Comparison of ENCODE assay signal across 9 cellular contexts in the genomic region with DNA sequence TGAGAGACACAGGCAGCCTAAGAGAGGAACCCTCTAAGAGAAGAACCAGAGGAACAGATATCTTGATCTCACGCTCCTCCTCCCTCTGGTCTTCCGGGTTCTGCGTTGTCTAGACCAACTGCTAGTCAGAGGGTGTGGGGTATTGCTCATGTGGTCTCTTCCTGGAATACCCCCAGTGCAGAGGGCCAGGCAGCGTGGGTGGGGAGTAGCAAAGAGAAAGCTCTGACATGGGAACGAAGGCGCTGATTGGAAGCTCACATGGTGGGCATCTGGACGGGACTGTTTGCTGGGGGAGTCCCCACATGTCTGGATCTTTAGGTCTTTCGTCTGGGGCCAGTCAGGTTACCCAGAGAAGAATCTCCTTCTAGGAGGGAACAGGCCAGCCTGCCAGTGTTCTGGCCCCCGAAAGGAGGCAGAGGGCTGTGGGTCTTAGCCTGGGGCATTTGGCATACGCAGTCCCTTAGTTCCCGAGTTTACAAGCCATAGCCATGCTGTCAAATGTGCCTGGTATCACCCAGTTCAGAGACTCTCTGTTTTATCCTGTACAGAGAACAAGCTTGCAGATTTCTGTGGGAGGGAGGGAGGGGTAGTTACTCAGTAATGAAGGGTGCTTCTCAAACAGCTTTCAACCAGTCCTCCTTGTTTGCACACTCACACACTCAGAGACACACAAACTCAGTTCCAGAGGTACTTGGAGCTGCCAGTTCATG. TPM values are rescaled to one million over a fixed set of nuclear protein-coding genes. Genes with fewer than 3 reads are reported as not detected.
A peak's percentile ranks its signal among the peaks of the same experiment; 100 is the strongest.
DNase-seq lines count a peak whose midpoint lies in the region; ATAC-seq, FAIRE-seq and TF ChIP-seq lines count a peak whose summit lies in the region.
"Had no signal": no experiment of that assay in that cellular context is flagged by ENCODE, and none has a peak within 500 bp of the region (broad histone marks: within the 10 kb centered on the region; RNA-seq: fewer than 3 reads in every experiment).

No MANE protein-coding gene starts in this region.

- H3K9me3 Mint-ChIP-seq in activated CD4-positive, alpha-beta T cell treated with anti-CD3 and anti-CD28 coated beads for 36 hours (ENCODE audit: low read depth): no peaks in the 10 kb centered on the region
- peaks cover 0 to 3% of the 10 kb centered on the region in 2 donors for H3K9me3 Mint-ChIP-seq in stimulated activated naive B cell treated with anti-CD40 and anti-IgM and Interleukin-4, amounts not matched to agents 10 μg/mL and 1 μg/mL and 100 μg/mL, for 72 hours
- no peaks in the 10 kb centered on the region for H3K9me3 Mint-ChIP-seq in endodermal cell

- intact Hi-C loops in activated CD4-positive, alpha-beta T cell treated with anti-CD3 and anti-CD28 coated beads for 36 hours (cut with DNase I, micrococcal nuclease): loop anchor here in 1 of 2 experiments (1.0 kb wide), 1 partner anchor 19 kb away; the partner anchor contains the start of gene IL6R
- intact Hi-C loops in kidney (cut with DNase I): no loop called here

- no peak for TF ChIP-seq CTCF in kidney (IDR thresholded peaks at IDR 0.05; ENCODE audit: borderline replicate concordance, extremely low read depth, insufficient read depth)
- TF ChIP-seq CTCF in endodermal cell (conservative IDR thresholded peaks at IDR 0.05): no peak

- H3K36me3 Mint-ChIP-seq in activated CD4-positive, alpha-beta T cell treated with anti-CD3 and anti-CD28 coated beads for 36 hours (ENCODE audit: low read depth): no peaks in the 10 kb centered on the region
- peaks cover 0 to 3% of the 10 kb centered on the region in 2 donors for H3K36me3 Mint-ChIP-seq in stimulated activated naive B cell treated with anti-CD40 and anti-IgM and Interleukin-4, amounts not matched to agents 10 μg/mL and 1 μg/mL and 100 μg/mL, for 72 hours
- H3K36me3 Mint-ChIP-seq in endodermal cell (ENCODE audit: low read depth): no peaks in the 10 kb centered on the region

- DNase-seq in AG20443 (ENCODE audit: low spot score) (peak; percentile 53), kidney (peak; percentile 29), NCI-H82 treated with DMSO at 0.1 percent for 48 hours (lab: John Stamatoyannopoulos, UW; ENCODE audit: unreplicated experiment) (no peak), endodermal cell (no peak), occipital lobe (lab: John Stamatoyannopoulos, UW) (no peak)
- DNase-seq in activated CD4-positive, alpha-beta T cell treated with anti-CD3 and anti-CD28 coated beads for 36 hours: peak; percentile 87
- peak; percentile 57 for DNase-seq in stimulated activated naive B cell treated with anti-CD40 and anti-IgM and Interleukin-4, amounts not matched to agents 10 μg/mL and 1 μg/mL and 100 μg/mL, for 72 hours

- H3K9me3 ChIP-seq in kidney (ENCODE audit: control insufficient read depth in 1 of 2, low read length in 2 of 2) (no peaks in the 10 kb centered on the region), endodermal cell (ENCODE audit: control insufficient read depth, low read length) (no peaks in the 10 kb centered on the region)
- H3K9me3 ChIP-seq: BLaER1 had no signal

- peak overlapping the region; percentile 55 for H3K4me3 Mint-ChIP-seq in activated CD4-positive, alpha-beta T cell treated with anti-CD3 and anti-CD28 coated beads for 36 hours
- peak overlapping the region in 1 of 2 donors; percentile 58 for H3K4me3 Mint-ChIP-seq in stimulated activated naive B cell treated with anti-CD40 and anti-IgM and Interleukin-4, amounts not matched to agents 10 μg/mL and 1 μg/mL and 100 μg/mL, for 72 hours
- H3K4me3 Mint-ChIP-seq in endodermal cell: no peak overlapping the region

- peaks cover 0 to 3% of the 10 kb centered on the region in 2 donors for H3K4me1 ChIP-seq in kidney (ENCODE audit: control insufficient read depth in 1 of 2, insufficient read depth in 1 of 2, low read depth in 1 of 2, low read length in 2 of 2)
- H3K4me1 ChIP-seq in endodermal cell (ENCODE audit: control insufficient read depth, insufficient read depth, low read length): no peaks in the 10 kb centered on the region
- H3K4me1 ChIP-seq: BLaER1 had no signal

- H3K9ac ChIP-seq in kidney (ENCODE audit: low read length in 2 of 2) (no peak overlapping the region), endodermal cell (ENCODE audit: extremely low read depth, low read length, poor library complexity, severe bottlenecking) (no peak overlapping the region)
- H3K9ac ChIP-seq: BLaER1 had no signal

- ATAC-seq in HG02678 (IDR thresholded peaks at IDR 0.05; ENCODE audit: unreplicated experiment): peak; percentile 82
- peak; percentile 93 for ATAC-seq in activated CD4-positive, alpha-beta T cell treated with anti-CD3 and anti-CD28 coated beads for 36 hours
- peak; percentile 67 to 95 for ATAC-seq in stimulated activated naive B cell treated with anti-CD40 and anti-IgM and Interleukin-4, amounts not matched to agents 10 μg/mL and 1 μg/mL and 100 μg/mL, for 72 hours (replicated peaks)

- H3K27ac Mint-ChIP-seq in activated CD4-positive, alpha-beta T cell treated with anti-CD3 and anti-CD28 coated beads for 36 hours: peak overlapping the region; percentile 95
- H3K27ac Mint-ChIP-seq in stimulated activated naive B cell treated with anti-CD40 and anti-IgM and Interleukin-4, amounts not matched to agents 10 μg/mL and 1 μg/mL and 100 μg/mL, for 72 hours: peak overlapping the region; percentile 89
- H3K27ac Mint-ChIP-seq in endodermal cell: no peak overlapping the region

- POLR2A ChIA-PET in activated CD4-positive, alpha-beta T cell treated with anti-CD3 and anti-CD28 coated beads for 36 hours (lab: Charles Lee): interaction anchor here (0.6 to 1.3 kb wide), 6 partner anchors 11 to 209 kb away, joined by 3 to 6 read pairs (median 3); no protein-coding TSS in a partner anchor

- WGBS in endodermal cell (ENCODE audit: insufficient coverage in 1 of 2, insufficient read length in 1 of 2), 2 experiments: 92 to 97% methylated on average over 7 to 11 of the region's 11 CpGs

- H3K27ac ChIP-seq in kidney (ENCODE audit: low read depth in 2 of 2, low read length in 2 of 2): peak overlapping the region in 1 of 2 donors; percentile 9
- no peak overlapping the region for H3K27ac ChIP-seq in endodermal cell (ENCODE audit: low read depth, low read length)
- H3K27ac ChIP-seq: BLaER1 had no signal

- H3K36me3 ChIP-seq in kidney (ENCODE audit: control insufficient read depth in 1 of 2, insufficient read depth in 2 of 2, low read length in 2 of 2): no peaks in the 10 kb centered on the region
- no peaks in the 10 kb centered on the region for H3K36me3 ChIP-seq in endodermal cell (ENCODE audit: control insufficient read depth, insufficient read depth, low read length)
- H3K36me3 ChIP-seq: BLaER1 had no signal

- no peaks in the 10 kb centered on the region for H3K27me3 Mint-ChIP-seq in activated CD4-positive, alpha-beta T cell treated with anti-CD3 and anti-CD28 coated beads for 36 hours
- H3K27me3 Mint-ChIP-seq in stimulated activated naive B cell treated with anti-CD40 and anti-IgM and Interleukin-4, amounts not matched to agents 10 μg/mL and 1 μg/mL and 100 μg/mL, for 72 hours: peaks cover 0 to 5% of the 10 kb centered on the region in 2 donors
- peaks cover 4% of the 10 kb centered on the region for H3K27me3 Mint-ChIP-seq in endodermal cell (ENCODE audit: insufficient read depth)

- peaks cover 31% of the 10 kb centered on the region for H3K4me1 Mint-ChIP-seq in activated CD4-positive, alpha-beta T cell treated with anti-CD3 and anti-CD28 coated beads for 36 hours
- H3K4me1 Mint-ChIP-seq in stimulated activated naive B cell treated with anti-CD40 and anti-IgM and Interleukin-4, amounts not matched to agents 10 μg/mL and 1 μg/mL and 100 μg/mL, for 72 hours: peaks cover 13 to 20% of the 10 kb centered on the region in 2 donors
- peaks cover 7% of the 10 kb centered on the region for H3K4me1 Mint-ChIP-seq in endodermal cell

- H3K27me3 ChIP-seq in endodermal cell (ENCODE audit: control insufficient read depth, insufficient read depth, low read length, poor library complexity, severe bottlenecking): no peaks in the 10 kb centered on the region
- H3K27me3 ChIP-seq: BLaER1 had no signal

- H3K4me3 ChIP-seq in kidney (ENCODE audit: low read length in 2 of 2): peak overlapping the region in 1 of 2 donors; percentile 13
- H3K4me3 ChIP-seq in endodermal cell (ENCODE audit: low read length): no peak overlapping the region
- H3K4me3 ChIP-seq: BLaER1 had no signal

- CTCF ChIA-PET in activated CD4-positive, alpha-beta T cell treated with anti-CD3 and anti-CD28 coated beads for 36 hours (lab: Charles Lee): interaction anchor here (0.7 to 2.9 kb wide), 7 partner anchors 17 to 203 kb away, joined by 3 to 15 read pairs (median 3); no protein-coding TSS in a partner anchor

- no peak for FAIRE-seq in kidney (lab: Jason Lieb, UNC)

RNA-seq across cellular contexts. Expression of gene IL6R, which starts 18.3 kb away (rescaled TPM):
- total RNA-seq in activated CD4-positive, alpha-beta T cell treated with anti-CD3 and anti-CD28 coated beads for 36 hours: 10 to 100 TPM; 13.1 to 14.0 TPM
- total RNA-seq in kidney: 33.0 TPM
- 6.2 TPM for polyA plus RNA-seq in kidney (ENCODE audit: insufficient read depth, low read depth, low replicate concordance)
- total RNA-seq in endodermal cell: 1 to 10 TPM in 1 of 2 donors, under 1 TPM in 1; 0.77 to 1.0 TPM
- 0.50 TPM for polyA plus RNA-seq in endodermal cell (2013, experiment 1 of 2)
- polyA plus RNA-seq in endodermal cell (2013, experiment 2 of 2): 0.25 TPM
- total RNA-seq in occipital lobe: 2.8 TPM

Comparison
In these comparisons a context has a peak if more than half of its experiments do, and no peak if none do; other contexts are left out.
1. DNase-seq: peak in AG20443 (single experiment), activated CD4-positive, alpha-beta T cell treated with anti-CD3 and anti-CD28 coated beads for 36 hours (single experiment), kidney (single experiment) and stimulated activated naive B cell treated with anti-CD40 and anti-IgM and Interleukin-4, amounts not matched to agents 10 μg/mL and 1 μg/mL and 100 μg/mL, for 72 hours (single experiment); none in NCI-H82 treated with DMSO at 0.1 percent for 48 hours (single experiment), endodermal cell (single experiment) and occipital lobe (single experiment).
2. Peak in every context shown above with its lines, with median percentiles within 50 percentile points of each other: ATAC-seq.